Comparison of ENCODE assay signal across 1 cellular context in the genomic region with DNA sequence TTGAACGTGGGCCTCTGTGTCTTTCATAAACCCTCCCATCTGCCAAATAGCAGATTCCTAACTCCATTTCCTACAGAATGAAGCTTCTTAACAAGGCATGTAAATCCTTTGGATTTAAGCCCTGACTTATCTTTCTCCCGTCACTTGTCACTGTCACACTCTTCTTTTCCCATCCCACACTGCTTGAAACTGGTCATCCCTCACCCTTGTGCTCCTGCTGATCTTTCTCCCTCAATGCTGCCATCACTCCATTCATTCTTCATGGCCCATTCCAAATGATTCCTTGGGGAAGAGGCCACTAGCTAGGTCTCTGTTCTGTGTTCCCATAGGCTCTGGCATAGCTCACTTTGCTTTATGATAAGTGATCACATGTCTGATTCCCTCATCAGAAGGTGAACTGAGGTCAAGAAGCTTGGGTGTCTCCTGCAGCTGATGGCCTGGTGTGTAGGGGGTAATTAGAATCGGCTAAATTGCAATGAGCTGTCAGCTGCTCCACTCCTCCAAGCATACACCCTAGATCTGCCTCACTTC.
TF ChIP-seq lines count a peak whose summit lies in the region.

No MANE protein-coding gene starts in this region.

TF ChIP-seq in K562, 482 proteins besides CTCF, POLR2A, EP300 and RAD21 (continued from another document):
- TF ChIP-seq, protein P1, sequence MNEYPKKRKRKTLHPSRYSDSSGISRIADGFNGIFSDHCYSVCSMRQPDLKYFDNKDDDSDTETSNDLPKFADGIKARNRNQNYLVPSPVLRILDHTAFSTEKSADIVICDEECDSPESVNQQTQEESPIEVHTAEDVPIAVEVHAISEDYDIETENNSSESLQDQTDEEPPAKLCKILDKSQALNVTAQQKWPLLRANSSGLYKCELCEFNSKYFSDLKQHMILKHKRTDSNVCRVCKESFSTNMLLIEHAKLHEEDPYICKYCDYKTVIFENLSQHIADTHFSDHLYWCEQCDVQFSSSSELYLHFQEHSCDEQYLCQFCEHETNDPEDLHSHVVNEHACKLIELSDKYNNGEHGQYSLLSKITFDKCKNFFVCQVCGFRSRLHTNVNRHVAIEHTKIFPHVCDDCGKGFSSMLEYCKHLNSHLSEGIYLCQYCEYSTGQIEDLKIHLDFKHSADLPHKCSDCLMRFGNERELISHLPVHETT (CRISPR knock-in tag; conservative IDR thresholded peaks at IDR 0.05 in 1 of 2, IDR thresholded peaks at IDR 0.05 in 1 of 2) = 0 out of 4 replicates have a peak, but pooled peaks of 1 of the 2 experiments have one; percentile 18
- TF ChIP-seq MAZ (CRISPR knock-in tag; conservative IDR thresholded peaks at IDR 0.05 in 1 of 2, IDR thresholded peaks at IDR 0.05 in 1 of 2) (no peak), ELF1 (tag; IDR thresholded peaks at IDR 0.05) (no peak), ZNF133 (CRISPR knock-in tag; IDR thresholded peaks at IDR 0.05) (no peak), MECOM (CRISPR knock-in tag; IDR thresholded peaks at IDR 0.05) (peak; percentile 23; the same call in 1 of the 2 replicates), CTBP1 (IDR thresholded peaks at IDR 0.05; ENCODE audit: borderline replicate concordance) (peak; percentile 46; the same call in 1 of the 2 replicates), MCM7 (IDR thresholded peaks at IDR 0.05) (no peak), ZKSCAN1 (IDR thresholded peaks at IDR 0.05; ENCODE audit: low read depth, low read length) (no peak), HNRNPK (IDR thresholded peaks at IDR 0.05; ENCODE audit: low read depth, low read length, poor library complexity, severe bottlenecking) (no peak), JUND (IDR thresholded peaks at IDR 0.05; ENCODE audit: borderline replicate concordance, low read depth, low read length) (no peak; the same call in 1 of the 2 replicates), JUND (tag; IDR thresholded peaks at IDR 0.05; ENCODE audit: borderline replicate concordance, low read depth, low read length) (peak; percentile 29; the same call in 2 of the 3 replicates), GATAD2B (IDR thresholded peaks at IDR 0.05; ENCODE audit: borderline replicate concordance) (no peak), CHD2 (IDR thresholded peaks at IDR 0.05; ENCODE audit: low read depth, low read length) (no peak), EHMT2 (IDR thresholded peaks at IDR 0.05) (0 out of 2 replicates have a peak, but pooled peaks have one; percentile 26), EWSR1 (IDR thresholded peaks at IDR 0.05; ENCODE audit: borderline replicate concordance, low read depth, partially characterized antibody) (no peak), CBX1 (IDR thresholded peaks at IDR 0.05; ENCODE audit: low read depth) (no peak), NCOR1 (IDR thresholded peaks at IDR 0.05) (peak; percentile 14; the same call in 1 of the 2 replicates), ZNF79 (CRISPR knock-in tag; IDR thresholded peaks at IDR 0.05; ENCODE audit: low read depth) (no peak), SRF (CRISPR knock-in tag; IDR thresholded peaks at IDR 0.05) (no peak), ZNF717 (CRISPR knock-in tag; IDR thresholded peaks at IDR 0.05) (no peak), CHD4 (IDR thresholded peaks at IDR 0.05; ENCODE audit: insufficient read depth, insufficient replicate concordance, low read depth, low read length, poor library complexity, severe bottlenecking) (no peak), KAT2B (IDR thresholded peaks at IDR 0.05; ENCODE audit: low read depth, low read length) (no peak), ZEB2 (IDR thresholded peaks at IDR 0.05) (no peak), ASH1L (IDR thresholded peaks at IDR 0.05; ENCODE audit: borderline replicate concordance, low read depth, partially characterized antibody) (no peak), TAF15 (IDR thresholded peaks at IDR 0.05; ENCODE audit: low read depth, low read length) (no peak), FOS (IDR thresholded peaks at IDR 0.05; ENCODE audit: extremely low read depth, insufficient read length) (no peak), XRCC4 (IDR thresholded peaks at IDR 0.05; ENCODE audit: extremely low read depth, insufficient read depth, insufficient read length) (no peak), MYBL2 (IDR thresholded peaks at IDR 0.05; ENCODE audit: low read depth) (no peak), MYBL2 (CRISPR knock-in tag; IDR thresholded peaks at IDR 0.05; ENCODE audit: borderline replicate concordance) (no peak), FOXA3 (CRISPR knock-in tag; conservative IDR thresholded peaks at IDR 0.05 in 1 of 2, IDR thresholded peaks at IDR 0.05 in 1 of 2) (no peak)
- TF ChIP-seq, protein P2, sequence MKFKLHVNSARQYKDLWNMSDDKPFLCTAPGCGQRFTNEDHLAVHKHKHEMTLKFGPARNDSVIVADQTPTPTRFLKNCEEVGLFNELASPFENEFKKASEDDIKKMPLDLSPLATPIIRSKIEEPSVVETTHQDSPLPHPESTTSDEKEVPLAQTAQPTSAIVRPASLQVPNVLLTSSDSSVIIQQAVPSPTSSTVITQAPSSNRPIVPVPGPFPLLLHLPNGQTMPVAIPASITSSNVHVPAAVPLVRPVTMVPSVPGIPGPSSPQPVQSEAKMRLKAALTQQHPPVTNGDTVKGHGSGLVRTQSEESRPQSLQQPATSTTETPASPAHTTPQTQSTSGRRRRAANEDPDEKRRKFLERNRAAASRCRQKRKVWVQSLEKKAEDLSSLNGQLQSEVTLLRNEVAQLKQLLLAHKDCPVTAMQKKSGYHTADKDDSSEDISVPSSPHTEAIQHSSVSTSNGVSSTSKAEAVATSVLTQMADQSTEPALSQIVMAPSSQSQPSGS (CRISPR knock-in tag; IDR thresholded peaks at IDR 0.05) = no peak
- TF ChIP-seq, protein P3, sequence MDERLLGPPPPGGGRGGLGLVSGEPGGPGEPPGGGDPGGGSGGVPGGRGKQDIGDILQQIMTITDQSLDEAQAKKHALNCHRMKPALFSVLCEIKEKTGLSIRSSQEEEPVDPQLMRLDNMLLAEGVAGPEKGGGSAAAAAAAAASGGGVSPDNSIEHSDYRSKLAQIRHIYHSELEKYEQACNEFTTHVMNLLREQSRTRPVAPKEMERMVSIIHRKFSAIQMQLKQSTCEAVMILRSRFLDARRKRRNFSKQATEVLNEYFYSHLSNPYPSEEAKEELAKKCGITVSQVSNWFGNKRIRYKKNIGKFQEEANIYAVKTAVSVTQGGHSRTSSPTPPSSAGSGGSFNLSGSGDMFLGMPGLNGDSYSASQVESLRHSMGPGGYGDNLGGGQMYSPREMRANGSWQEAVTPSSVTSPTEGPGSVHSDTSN (CRISPR knock-in tag; IDR thresholded peaks at IDR 0.05; ENCODE audit: low read depth) = no peak
- TF ChIP-seq, protein P3 (tag; conservative IDR thresholded peaks at IDR 0.05; ENCODE audit: low read depth) = peak; percentile 52
- TF ChIP-seq, protein P4, sequence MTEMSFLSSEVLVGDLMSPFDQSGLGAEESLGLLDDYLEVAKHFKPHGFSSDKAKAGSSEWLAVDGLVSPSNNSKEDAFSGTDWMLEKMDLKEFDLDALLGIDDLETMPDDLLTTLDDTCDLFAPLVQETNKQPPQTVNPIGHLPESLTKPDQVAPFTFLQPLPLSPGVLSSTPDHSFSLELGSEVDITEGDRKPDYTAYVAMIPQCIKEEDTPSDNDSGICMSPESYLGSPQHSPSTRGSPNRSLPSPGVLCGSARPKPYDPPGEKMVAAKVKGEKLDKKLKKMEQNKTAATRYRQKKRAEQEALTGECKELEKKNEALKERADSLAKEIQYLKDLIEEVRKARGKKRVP (CRISPR knock-in tag; IDR thresholded peaks at IDR 0.05) = no peak
- TF ChIP-seq, protein P5, sequence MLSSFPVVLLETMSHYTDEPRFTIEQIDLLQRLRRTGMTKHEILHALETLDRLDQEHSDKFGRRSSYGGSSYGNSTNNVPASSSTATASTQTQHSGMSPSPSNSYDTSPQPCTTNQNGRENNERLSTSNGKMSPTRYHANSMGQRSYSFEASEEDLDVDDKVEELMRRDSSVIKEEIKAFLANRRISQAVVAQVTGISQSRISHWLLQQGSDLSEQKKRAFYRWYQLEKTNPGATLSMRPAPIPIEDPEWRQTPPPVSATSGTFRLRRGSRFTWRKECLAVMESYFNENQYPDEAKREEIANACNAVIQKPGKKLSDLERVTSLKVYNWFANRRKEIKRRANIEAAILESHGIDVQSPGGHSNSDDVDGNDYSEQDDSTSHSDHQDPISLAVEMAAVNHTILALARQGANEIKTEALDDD (IDR thresholded peaks at IDR 0.05) = no peak
- TF ChIP-seq, protein P6, sequence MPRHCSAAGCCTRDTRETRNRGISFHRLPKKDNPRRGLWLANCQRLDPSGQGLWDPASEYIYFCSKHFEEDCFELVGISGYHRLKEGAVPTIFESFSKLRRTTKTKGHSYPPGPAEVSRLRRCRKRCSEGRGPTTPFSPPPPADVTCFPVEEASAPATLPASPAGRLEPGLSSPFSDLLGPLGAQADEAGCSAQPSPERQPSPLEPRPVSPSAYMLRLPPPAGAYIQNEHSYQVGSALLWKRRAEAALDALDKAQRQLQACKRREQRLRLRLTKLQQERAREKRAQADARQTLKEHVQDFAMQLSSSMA (CRISPR knock-in tag; IDR thresholded peaks at IDR 0.05) = no peak
- TF ChIP-seq, protein P7, sequence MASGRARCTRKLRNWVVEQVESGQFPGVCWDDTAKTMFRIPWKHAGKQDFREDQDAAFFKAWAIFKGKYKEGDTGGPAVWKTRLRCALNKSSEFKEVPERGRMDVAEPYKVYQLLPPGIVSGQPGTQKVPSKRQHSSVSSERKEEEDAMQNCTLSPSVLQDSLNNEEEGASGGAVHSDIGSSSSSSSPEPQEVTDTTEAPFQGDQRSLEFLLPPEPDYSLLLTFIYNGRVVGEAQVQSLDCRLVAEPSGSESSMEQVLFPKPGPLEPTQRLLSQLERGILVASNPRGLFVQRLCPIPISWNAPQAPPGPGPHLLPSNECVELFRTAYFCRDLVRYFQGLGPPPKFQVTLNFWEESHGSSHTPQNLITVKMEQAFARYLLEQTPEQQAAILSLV (tag; IDR thresholded peaks at IDR 0.05) = no peak
- TF ChIP-seq, protein P8, sequence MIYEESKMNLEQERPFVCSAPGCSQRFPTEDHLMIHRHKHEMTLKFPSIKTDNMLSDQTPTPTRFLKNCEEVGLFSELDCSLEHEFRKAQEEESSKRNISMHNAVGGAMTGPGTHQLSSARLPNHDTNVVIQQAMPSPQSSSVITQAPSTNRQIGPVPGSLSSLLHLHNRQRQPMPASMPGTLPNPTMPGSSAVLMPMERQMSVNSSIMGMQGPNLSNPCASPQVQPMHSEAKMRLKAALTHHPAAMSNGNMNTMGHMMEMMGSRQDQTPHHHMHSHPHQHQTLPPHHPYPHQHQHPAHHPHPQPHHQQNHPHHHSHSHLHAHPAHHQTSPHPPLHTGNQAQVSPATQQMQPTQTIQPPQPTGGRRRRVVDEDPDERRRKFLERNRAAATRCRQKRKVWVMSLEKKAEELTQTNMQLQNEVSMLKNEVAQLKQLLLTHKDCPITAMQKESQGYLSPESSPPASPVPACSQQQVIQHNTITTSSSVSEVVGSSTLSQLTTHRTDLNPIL (CRISPR knock-in tag; IDR thresholded peaks at IDR 0.05) = no peak
